In genomic region chr3:189530822-189531221, GRCh38 we compare ENCODE assay signal across 1 cellular context.
TF ChIP-seq lines count a peak whose summit lies in the region.

No MANE protein-coding gene starts in this region.

TF ChIP-seq in HCT116, 20 proteins besides CTCF, POLR2A, EP300 and RAD21 (continued from another document):
- no peak for TF ChIP-seq ATF3 (IDR thresholded peaks at IDR 0.05)
- TF ChIP-seq JUND (IDR thresholded peaks at IDR 0.05): no peak
- TF ChIP-seq POLR2AphosphoS5 (IDR thresholded peaks at IDR 0.05; ENCODE audit: low read depth, low read length): no peak
- no peak for TF ChIP-seq MAX (IDR thresholded peaks at IDR 0.05)
- TF ChIP-seq EZH2 (IDR thresholded peaks at IDR 0.05): no peak
- TF ChIP-seq SIN3A (IDR thresholded peaks at IDR 0.05; ENCODE audit: low read depth): no peak
- no peak for TF ChIP-seq EZH2phosphoT487 (IDR thresholded peaks at IDR 0.05; ENCODE audit: borderline replicate concordance)
- no peak for TF ChIP-seq SRF (IDR thresholded peaks at IDR 0.05; ENCODE audit: low read depth)
